ENCODE assay signal across 25 cellular contexts in the genomic region with DNA sequence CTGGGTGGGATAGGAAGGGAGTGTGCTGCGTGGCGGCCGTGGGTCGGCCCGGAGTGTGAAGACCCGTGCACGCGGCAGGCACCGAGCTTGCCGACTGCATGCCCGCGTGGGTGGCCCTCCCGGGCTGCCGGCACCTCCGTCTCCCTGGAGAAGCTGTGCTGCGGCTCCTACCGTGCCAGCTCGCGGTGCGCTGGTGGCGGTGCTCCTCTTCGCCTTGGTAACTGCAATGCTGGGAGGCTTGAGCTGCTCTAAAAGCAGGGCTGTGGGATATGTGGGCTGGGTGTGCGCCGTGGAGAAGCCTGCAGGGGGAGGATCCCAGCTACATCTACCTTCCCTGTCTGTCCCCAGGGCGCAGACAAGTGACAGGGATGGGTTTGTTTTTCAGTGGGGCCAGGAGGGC. TPM values are rescaled to one million over a fixed set of nuclear protein-coding genes. Genes with fewer than 3 reads are reported as not detected.
"Had no signal": no experiment of that assay in that cellular context is flagged by ENCODE, and none has a peak within 500 bp of the region (broad histone marks: within the 10 kb centered on the region; RNA-seq: fewer than 3 reads in every experiment).

No MANE protein-coding gene starts in this region.

- H3K4me3 ChIP-seq: body of pancreas, cardiac muscle cell, hepatocyte, left ventricle myocardium inferior, right lobe of liver, skin epidermis, tibial nerve had no signal

- ATAC-seq: activated CD8-positive, alpha-beta memory T cell treated with anti-CD3 and anti-CD28 coated beads, Interleukin-2, amount 10 ng/mL, durations not matched to agents 7 days and 5 days; activated CD8-positive, alpha-beta T cell treated with anti-CD3 and anti-CD28 coated beads for 36 hours; activated naive CD8-positive, alpha-beta T cell treated with anti-CD3 and anti-CD28 coated beads, Interleukin-2, amount 50 U/mL, for 24 hours; body of pancreas; foreskin keratinocyte; natural killer cell; right lobe of liver; stimulated activated effector memory CD8-positive, alpha-beta T cell treated with anti-CD3 and anti-CD28 coated beads, Interleukin-12 subunit alpha, Interleukin-12 subunit beta, amount 100 ng/mL, for 72 hours; stimulated activated naive CD8-positive, alpha-beta T cell treated with anti-CD3 and anti-CD28 coated beads, Interleukin-15, amount 100 ng/mL, for 72 hours had no signal

- H3K36me3 ChIP-seq: cardiac muscle cell, left ventricle myocardium inferior, right lobe of liver, tibial nerve, WERI-Rb-1 had no signal

- DNase-seq: activated CD4-positive, alpha-beta T cell treated with anti-CD3 and anti-CD28 coated beads, Interleukin-2, amount 10 ng/mL, durations not matched to agents 7 days and 5 days; activated CD4-positive, CD25-positive, alpha-beta regulatory T cell treated with anti-CD3 and anti-CD28 coated beads, Interleukin-2, amount 50 U/mL, for 72 hours; activated CD8-positive, alpha-beta memory T cell treated with anti-CD3 and anti-CD28 coated beads, Interleukin-2, amount 10 ng/mL, durations not matched to agents 7 days and 5 days; activated CD8-positive, alpha-beta T cell treated with anti-CD3 and anti-CD28 coated beads for 36 hours; activated effector memory CD4-positive, alpha-beta T cell treated with anti-CD3 and anti-CD28 coated beads, Interleukin-2, amount 50 U/mL, for 16 hours; activated naive CD4-positive, alpha-beta T cell treated with anti-CD3 and anti-CD28 coated beads, Interleukin-2, amount 10 ng/mL, durations not matched to agents 7 days and 5 days; activated naive CD8-positive, alpha-beta T cell treated with anti-CD3 and anti-CD28 coated beads, Interleukin-2, amount 50 U/mL, for 24 hours; activated T-cell treated with anti-CD3 and anti-CD28 coated beads for 4 hours; body of pancreas; dermis blood vessel endothelial cell; effector memory CD4-positive, alpha-beta T cell; foreskin keratinocyte; kidney glomerular epithelial cell; left ventricle myocardium inferior; mammary epithelial cell; natural killer cell; right lobe of liver; stimulated activated CD4-positive, alpha-beta T cell treated with anti-CD3 and anti-CD28 coated beads, Interleukin-2, amount 100 ng/mL, for 24 hours; stimulated activated naive CD8-positive, alpha-beta T cell treated with anti-CD3 and anti-CD28 coated beads, Interleukin-15, amount 100 ng/mL, for 72 hours; WERI-Rb-1 had no signal

RNA-seq across cellular contexts. Expression of a gene that starts 2.4 kb away (rescaled TPM):
- total RNA-seq: activated CD4-positive, alpha-beta T cell treated with anti-CD3 and anti-CD28 coated beads, Interleukin-2, amount 10 ng/mL, durations not matched to agents 7 days and 5 days; activated CD8-positive, alpha-beta memory T cell treated with anti-CD3 and anti-CD28 coated beads, Interleukin-2, amount 10 ng/mL, durations not matched to agents 7 days and 5 days; activated CD8-positive, alpha-beta T cell treated with anti-CD3 and anti-CD28 coated beads for 36 hours; body of pancreas; cardiac muscle cell; foreskin keratinocyte; hepatocyte; mammary epithelial cell had no signal

RNA-seq across cellular contexts. Expression of a gene that starts 18.0 kb away (rescaled TPM):
- total RNA-seq: activated CD4-positive, alpha-beta T cell treated with anti-CD3 and anti-CD28 coated beads, Interleukin-2, amount 10 ng/mL, durations not matched to agents 7 days and 5 days; activated CD8-positive, alpha-beta memory T cell treated with anti-CD3 and anti-CD28 coated beads, Interleukin-2, amount 10 ng/mL, durations not matched to agents 7 days and 5 days; dermis blood vessel endothelial cell; hepatocyte; left ventricle myocardium inferior; natural killer cell; tibial nerve had no signal
